ENCODE assay signal across 1 cellular context in the genomic region with DNA sequence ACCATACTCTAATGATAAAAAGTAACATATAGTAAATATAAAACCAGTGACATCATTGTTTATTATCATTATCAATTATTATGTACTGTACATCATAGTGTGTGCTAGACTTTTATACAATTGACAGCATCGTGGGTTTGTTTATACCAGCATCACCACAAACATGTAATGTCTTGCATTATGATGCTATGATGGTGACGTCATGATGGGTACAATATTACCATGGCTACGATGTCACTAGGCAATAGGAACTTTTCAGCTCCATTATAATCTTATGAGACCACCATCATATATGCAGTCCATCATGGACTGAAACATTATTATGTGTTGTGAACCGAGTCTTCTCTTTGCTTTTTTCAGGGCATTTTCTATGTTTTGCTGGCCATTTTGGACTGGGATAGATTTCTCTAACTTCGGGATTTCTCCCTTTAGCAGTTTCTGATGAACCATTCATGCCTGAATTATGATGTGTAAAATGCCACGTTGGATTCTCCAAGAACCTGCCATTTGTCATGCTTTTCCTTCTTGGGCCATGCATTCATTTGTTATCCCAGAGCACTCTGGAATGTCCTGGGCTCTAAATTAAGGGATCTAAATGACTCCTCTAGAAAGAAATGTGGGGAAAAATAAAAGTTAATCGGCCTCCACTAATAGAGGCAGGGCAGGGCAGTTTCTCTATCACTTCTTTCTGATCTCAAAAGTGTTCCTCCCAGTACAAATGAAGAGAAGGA.
TF ChIP-seq lines count a peak whose summit lies in the region.

No MANE protein-coding gene starts in this region.

TF ChIP-seq in IMR-90, 13 proteins besides CTCF, POLR2A, EP300 and RAD21 (continued from another document):
- TF ChIP-seq CHD1 (IDR thresholded peaks at IDR 0.05; ENCODE audit: low read depth, low read length) (no peak), MAZ (IDR thresholded peaks at IDR 0.05; ENCODE audit: borderline replicate concordance, low read depth, low read length) (no peak)
